12 cellular contexts compared by ENCODE assay signal in the genomic region with DNA sequence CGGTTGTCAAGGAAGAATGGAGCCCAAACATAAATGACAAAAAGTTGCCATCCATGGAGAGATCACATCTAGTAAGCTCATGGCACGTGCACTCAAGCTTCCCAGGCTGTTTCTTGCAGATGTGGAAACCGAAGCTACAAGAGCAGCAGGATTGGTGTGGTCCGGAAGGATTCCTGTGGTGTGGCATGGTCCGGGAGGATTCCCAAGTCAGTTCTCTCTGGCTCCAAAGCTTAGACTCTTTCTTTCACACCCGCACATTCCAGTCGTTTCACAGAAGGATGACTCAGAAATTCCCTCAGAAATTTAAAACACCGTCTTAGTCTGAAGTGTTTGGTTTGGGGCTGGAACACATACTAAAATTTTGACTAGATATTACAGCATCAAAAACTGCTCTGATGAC.
A peak's percentile ranks its signal among the peaks of the same experiment; 100 is the strongest.
DNase-seq lines count a peak whose midpoint lies in the region; ATAC-seq and TF ChIP-seq lines count a peak whose summit lies in the region.
"Had no signal": no experiment of that assay in that cellular context is flagged by ENCODE, and none has a peak within 500 bp of the region (broad histone marks: within the 10 kb centered on the region; RNA-seq: fewer than 3 reads in every experiment).

No MANE protein-coding gene starts in this region.

- H3K27me3 ChIP-seq in AG04450 (ENCODE audit: control insufficient read depth, insufficient read depth, low read length): no peaks in the 10 kb centered on the region

- ATAC-seq in HG03196 (IDR thresholded peaks at IDR 0.05; ENCODE audit: unreplicated experiment) (no peak), GM19328 (IDR thresholded peaks at IDR 0.05; ENCODE audit: unreplicated experiment) (no peak)
- no peak for ATAC-seq in effector memory CD8-positive, alpha-beta T cell (replicated peaks)
- ATAC-seq: HepG2 had no signal

- WGBS in mesodermal cell (ENCODE audit: insufficient coverage in 2 of 2), 2 experiments: 14 to 22% methylated on average over 2 to 6 of the region's 8 CpGs

- H3K9me3 Mint-ChIP-seq in effector memory CD8-positive, alpha-beta T cell: no peaks in the 10 kb centered on the region
- H3K9me3 Mint-ChIP-seq: naive B cell had no signal

- H3K27ac Mint-ChIP-seq in effector memory CD8-positive, alpha-beta T cell: no peak overlapping the region

- peaks cover 30 to 61% of the 10 kb centered on the region in 2 donors for H3K27me3 Mint-ChIP-seq in effector memory CD8-positive, alpha-beta T cell

- no peaks in the 10 kb centered on the region for H3K36me3 Mint-ChIP-seq in effector memory CD8-positive, alpha-beta T cell (ENCODE audit: insufficient read depth)

- H3K27ac ChIP-seq in AG04450 (ENCODE audit: low read depth, low read length) (no peak overlapping the region), mesodermal cell (ENCODE audit: low read depth, low read length, severe bottlenecking) (peak overlapping the region; percentile 59)
- H3K27ac ChIP-seq: C4-2B had no signal

- POLR2A ChIA-PET in AG04450 (lab: Yijun Ruan, JAX): no interaction called here

- H3K4me3 ChIP-seq in AG04450 (ENCODE audit: low read depth, low read length) (no peak overlapping the region), choroid plexus epithelial cell (ENCODE audit: low read depth, low read length) (no peak overlapping the region), mesodermal cell (ENCODE audit: extremely low read depth, insufficient read depth, low read length, poor library complexity, severe bottlenecking) (no peak overlapping the region)

- H3K4me1 Mint-ChIP-seq in effector memory CD8-positive, alpha-beta T cell (ENCODE audit: low read depth in 2 of 2): no peaks in the 10 kb centered on the region
- H3K4me1 Mint-ChIP-seq: naive B cell had no signal

- TF ChIP-seq CTCF in AG04450 (IDR thresholded peaks at IDR 0.05; ENCODE audit: low read depth, low read length) (no peak), choroid plexus epithelial cell (conservative IDR thresholded peaks at IDR 0.05; ENCODE audit: low read depth, low read length) (no peak)

- CTCF ChIA-PET in AG04450 (lab: Charles Lee): interaction anchor here (1.3 to 4.3 kb wide), 2 partner anchors 20 to 221 kb away, joined by 3 to 22 read pairs; a partner anchor contains a TSS

- DNase-seq in AG04450 (ENCODE audit: low read depth, low spot score) (peak; percentile 59), LHCN-M2 (ENCODE audit: low read depth) (peak; percentile 99), choroid plexus epithelial cell (ENCODE audit: low read depth) (peak; percentile 96), NCI-H446 treated with DMSO at 0.1 percent for 48 hours (lab: John Stamatoyannopoulos, UW) (no peak)
- no peak for DNase-seq in effector memory CD8-positive, alpha-beta T cell
- DNase-seq: naive B cell, NCI-H510A treated with DMSO at 0.1 percent for 48 hours had no signal

- peaks cover 36% of the 10 kb centered on the region for H3K4me1 ChIP-seq in mesodermal cell (ENCODE audit: control insufficient read depth, insufficient read depth, low read length, poor library complexity, severe bottlenecking)

- H3K4me3 Mint-ChIP-seq in effector memory CD8-positive, alpha-beta T cell: no peak overlapping the region
- H3K4me3 Mint-ChIP-seq: naive B cell had no signal

- no peaks in the 10 kb centered on the region for H3K9me3 ChIP-seq in AG04450 (ENCODE audit: control insufficient read depth, insufficient read depth, low read length)
- H3K9me3 ChIP-seq in mesodermal cell (ENCODE audit: control insufficient read depth, low read length): no peaks in the 10 kb centered on the region

- no peaks in the 10 kb centered on the region for H3K36me3 ChIP-seq in mesodermal cell (ENCODE audit: control insufficient read depth, insufficient read depth, low read length)

Comparison
In these comparisons a context has a peak if more than half of its experiments do, and no peak if none do; other contexts are left out.
1. DNase-seq: peak in AG04450 (single experiment), LHCN-M2 (single experiment) and choroid plexus epithelial cell (single experiment); none in NCI-H446 treated with DMSO at 0.1 percent for 48 hours (single experiment) and effector memory CD8-positive, alpha-beta T cell (0 of 3).